In genomic region chr17:69030145-69030544, GRCh38 we compare ENCODE assay signal across 19 cellular contexts. TPM values are rescaled to one million over a fixed set of nuclear protein-coding genes. Genes with fewer than 3 reads are reported as not detected.
A peak's percentile ranks its signal among the peaks of the same experiment; 100 is the strongest.
DNase-seq lines count a peak whose midpoint lies in the region; ATAC-seq and TF ChIP-seq lines count a peak whose summit lies in the region.
"Had no signal": no experiment of that assay in that cellular context is flagged by ENCODE, and none has a peak within 500 bp of the region (broad histone marks: within the 10 kb centered on the region; RNA-seq: fewer than 3 reads in every experiment).

No MANE protein-coding gene starts in this region.

- no peak overlapping the region for H4K8ac ChIP-seq in mesendoderm (ENCODE audit: low read depth, low read length)

- TF ChIP-seq POLR2A in erythroblast (IDR thresholded peaks at IDR 0.05; ENCODE audit: low read length), result no peak
- no peak for TF ChIP-seq POLR2A in suprapubic skin (IDR thresholded peaks at IDR 0.05)

- H3K36me3 ChIP-seq in MG63 (no peaks in the 10 kb centered on the region), mesendoderm (ENCODE audit: control insufficient read depth, insufficient read depth, low read length) (no peaks in the 10 kb centered on the region), suprapubic skin (peaks cover 8% of the 10 kb centered on the region)

- no peak overlapping the region for H3K9ac ChIP-seq in mesendoderm (ENCODE audit: low read length)

- peaks cover 17 to 25% of the 10 kb centered on the region in 2 donors for H3K27me3 Mint-ChIP-seq in effector memory CD8-positive, alpha-beta T cell
- H3K27me3 Mint-ChIP-seq: B cell had no signal

- no peak overlapping the region for H2BK120ac ChIP-seq in mesendoderm (ENCODE audit: low read depth, low read length)

- no peak overlapping the region for H3K27ac Mint-ChIP-seq in effector memory CD8-positive, alpha-beta T cell
- H3K27ac Mint-ChIP-seq: B cell had no signal

- no peak for TF ChIP-seq CTCF in suprapubic skin (IDR thresholded peaks at IDR 0.05)

- intact Hi-C loops in posterior cingulate gyrus (cut with DNase I), result no loop called here

- H3K27me3 ChIP-seq in MG63 (no peaks in the 10 kb centered on the region), mesendoderm (ENCODE audit: insufficient read depth, low read length, poor library complexity) (no peaks in the 10 kb centered on the region), suprapubic skin (no peaks in the 10 kb centered on the region)

- DNase-seq in NOMO-1 treated with DMSO at 0.1 percent for 48 hours (lab: John Stamatoyannopoulos, UW; ENCODE audit: unreplicated experiment) (peak; percentile 12), NOMO-1 treated with dmso at 0.1 percent for 144 hours (lab: John Stamatoyannopoulos, UW; ENCODE audit: unreplicated experiment) (no peak), MG63 (peak; percentile 2), erythroblast (lab: John Stamatoyannopoulos, UW) (peak; percentile 2 to 21), mesendoderm (peak; percentile 33), posterior cingulate gyrus (no peak), suprapubic skin (ENCODE audit: low spot score in 2 of 2) (no peak)
- DNase-seq in effector memory CD8-positive, alpha-beta T cell, result no peak
- DNase-seq: DMS79 treated with DMSO at 0.1 percent for 48 hours, H7, Kasumi-1, NCI-H1092 treated with DMSO at 0.1 percent for 48 hours, NCI-H146, NCI-H2081 treated with DMSO at 0.1 percent for 48 hours, SHP77 had no signal

- no peak overlapping the region for H3K18ac ChIP-seq in mesendoderm (ENCODE audit: low read length)

- H2AK5ac ChIP-seq in mesendoderm (ENCODE audit: low read length), result no peak overlapping the region

- H3K79me2 ChIP-seq in mesendoderm (ENCODE audit: control insufficient read depth, insufficient read depth, low read length), result no peaks in the 10 kb centered on the region

- H3K4me2 ChIP-seq in mesendoderm (ENCODE audit: low read length), result no peak overlapping the region

- no peaks in the 10 kb centered on the region for H3K4me1 Mint-ChIP-seq in effector memory CD8-positive, alpha-beta T cell (ENCODE audit: low read depth in 2 of 2)
- H3K4me1 Mint-ChIP-seq: B cell had no signal

- H4K5ac ChIP-seq in mesendoderm (ENCODE audit: low read length), result no peak overlapping the region

- H3K4me1 ChIP-seq in mesendoderm (ENCODE audit: control insufficient read depth, low read depth, low read length), result no peaks in the 10 kb centered on the region
- no peaks in the 10 kb centered on the region for H3K4me1 ChIP-seq in suprapubic skin

- no peak overlapping the region for H3K27ac ChIP-seq in mesendoderm (ENCODE audit: low read depth, low read length)
- no peak overlapping the region for H3K27ac ChIP-seq in suprapubic skin
- H3K27ac ChIP-seq: 22Rv1 had no signal

- no peak for ATAC-seq in effector memory CD8-positive, alpha-beta T cell (replicated peaks)

- TF ChIP-seq EP300 in suprapubic skin (IDR thresholded peaks at IDR 0.05), result no peak

- no peaks in the 10 kb centered on the region for H3K79me1 ChIP-seq in mesendoderm (ENCODE audit: low read length)

- peaks cover 0 to 2% of the 10 kb centered on the region in 2 donors for H3K9me3 Mint-ChIP-seq in effector memory CD8-positive, alpha-beta T cell

- H3K4me3 ChIP-seq in MG63 (no peak overlapping the region), mesendoderm (ENCODE audit: low read length) (no peak overlapping the region), suprapubic skin (no peak overlapping the region)
- H3K4me3 ChIP-seq: SK-N-MC had no signal

- H2BK15ac ChIP-seq in mesendoderm (replicated peaks; ENCODE audit: low read depth), result no peak overlapping the region

- H3K36me3 Mint-ChIP-seq in effector memory CD8-positive, alpha-beta T cell (ENCODE audit: insufficient read depth), result peaks cover 3% of the 10 kb centered on the region

- no peak overlapping the region for H3K4ac ChIP-seq in mesendoderm (ENCODE audit: low read depth, low read length)

- no peak overlapping the region for H3K23ac ChIP-seq in mesendoderm (ENCODE audit: low read length)

- no CpG with 5 or more reads among the region's 2 CpGs for WGBS in mesendoderm (ENCODE audit: extremely low coverage, insufficient coverage, low lambda C conversion rate)
- 90% methylated on average over 2 of the region's 2 CpGs for WGBS in suprapubic skin

- H3K9me3 ChIP-seq in MG63 (no peaks in the 10 kb centered on the region), suprapubic skin (no peaks in the 10 kb centered on the region)

- no peak overlapping the region for H3K56ac ChIP-seq in mesendoderm (ENCODE audit: low read length)

- no peak overlapping the region for H3K4me3 Mint-ChIP-seq in effector memory CD8-positive, alpha-beta T cell
- H3K4me3 Mint-ChIP-seq: B cell had no signal

- H2BK5ac ChIP-seq in mesendoderm (ENCODE audit: low read length), result no peak overlapping the region

RNA-seq across cellular contexts. Expression of gene ABCA9, which starts 30.6 kb away (rescaled TPM):
- total RNA-seq in MG63 (2014; rRNA removed; shearing (Covaris generic); ENCODE audit: low replicate concordance), result not detected in 2 replicates
- not detected for polyA plus RNA-seq in mesendoderm (2013, experiment 1 of 2)
- polyA plus RNA-seq in mesendoderm (2013, experiment 2 of 2), result not detected
- 10 to 100 TPM in 1 of 4 donors, 1 to 10 TPM in 3; 1.7 to 69.0 (median 6.0) TPM for total RNA-seq in suprapubic skin
- total RNA-seq: H7, RPMI7951 had no signal

Comparison
In these comparisons a context has a peak if more than half of its experiments do, and no peak if none do; other contexts are left out.
1. DNase-seq: peak in NOMO-1 treated with DMSO at 0.1 percent for 48 hours (single experiment), MG63 (single experiment), erythroblast (2 of 2) and mesendoderm (single experiment); none in NOMO-1 treated with dmso at 0.1 percent for 144 hours (single experiment), posterior cingulate gyrus (0 of 10), effector memory CD8-positive, alpha-beta T cell (0 of 3) and suprapubic skin (0 of 2).